ENCODE assay signal across 9 cellular contexts in the genomic region with DNA sequence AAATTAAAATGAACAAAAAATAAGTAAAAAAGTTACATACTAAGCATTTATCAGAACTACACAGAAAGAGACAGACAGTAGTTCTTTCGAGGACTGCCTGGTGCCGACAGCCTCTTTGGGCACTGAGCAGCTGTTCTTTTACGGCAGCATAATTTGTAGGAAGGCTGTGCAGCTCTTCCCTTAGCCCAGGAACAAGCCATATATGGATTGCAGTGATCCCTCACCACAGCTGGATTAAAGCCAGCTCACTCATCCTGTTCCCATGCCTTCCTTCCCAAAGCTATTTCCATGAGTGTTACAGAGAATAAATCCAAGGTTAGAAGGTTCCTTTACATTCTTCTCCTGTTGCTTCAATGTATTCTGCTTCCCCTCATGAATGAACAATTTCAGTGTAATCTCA.
DNase-seq lines count a peak whose midpoint lies in the region; ATAC-seq and TF ChIP-seq lines count a peak whose summit lies in the region.
"Had no signal": no experiment of that assay in that cellular context is flagged by ENCODE, and none has a peak within 500 bp of the region (broad histone marks: within the 10 kb centered on the region; RNA-seq: fewer than 3 reads in every experiment).

No MANE protein-coding gene starts in this region.

- no peak overlapping the region for H3K4me3 Mint-ChIP-seq in WTC11
- H3K4me3 Mint-ChIP-seq: activated naive CD8-positive, alpha-beta T cell treated with anti-CD3 and anti-CD28 coated beads, Interleukin-2, amount 10 ng/mL, durations not matched to agents 7 days and 5 days had no signal

- DNase-seq in AG09319 (ENCODE audit: extremely low read depth, low read depth), result peak; percentile 86
- peak; percentile 55 for DNase-seq in NCI-H1694 treated with DMSO at 0.1 percent for 48 hours (lab: John Stamatoyannopoulos, UW)
- DNase-seq in choroid plexus epithelial cell (ENCODE audit: low read depth), result peak; percentile 92
- DNase-seq in mucosa of gallbladder (ENCODE audit: low spot score), result peak; percentile 34
- no peak for DNase-seq in SKM-1 (lab: John Stamatoyannopoulos, UW; ENCODE audit: unreplicated experiment)
- no peak for DNase-seq in WTC11 (ENCODE audit: low spot score)
- no peak for DNase-seq in NOMO-1 treated with DMSO at 0.1 percent for 48 hours (lab: John Stamatoyannopoulos, UW; ENCODE audit: unreplicated experiment)
- DNase-seq: activated naive CD8-positive, alpha-beta T cell treated with anti-CD3 and anti-CD28 coated beads, Interleukin-2, amount 10 ng/mL, durations not matched to agents 7 days and 5 days had no signal

- H3K9me3 Mint-ChIP-seq in WTC11, result no peaks in the 10 kb centered on the region
- H3K9me3 Mint-ChIP-seq: activated naive CD8-positive, alpha-beta T cell treated with anti-CD3 and anti-CD28 coated beads, Interleukin-2, amount 10 ng/mL, durations not matched to agents 7 days and 5 days had no signal

- peaks cover 9% of the 10 kb centered on the region; the same call in 1 of the 2 replicates for H3K4me1 Mint-ChIP-seq in WTC11

- ATAC-seq in GM21381 (IDR thresholded peaks at IDR 0.05; ENCODE audit: unreplicated experiment), result no peak
- ATAC-seq in WTC11, result no peak

- TF ChIP-seq CTCF in AG09319 (IDR thresholded peaks at IDR 0.05; ENCODE audit: low read depth, low read length) (no peak), choroid plexus epithelial cell (conservative IDR thresholded peaks at IDR 0.05; ENCODE audit: low read depth, low read length) (no peak), WTC11 (IDR thresholded peaks at IDR 0.05) (no peak)

- H3K36me3 Mint-ChIP-seq in WTC11, result no peaks in the 10 kb centered on the region

- H3K27me3 Mint-ChIP-seq in WTC11 (ENCODE audit: low read depth), result no peaks in the 10 kb centered on the region
- H3K27me3 Mint-ChIP-seq: activated naive CD8-positive, alpha-beta T cell treated with anti-CD3 and anti-CD28 coated beads, Interleukin-2, amount 10 ng/mL, durations not matched to agents 7 days and 5 days had no signal

- H3K27ac Mint-ChIP-seq in WTC11, result no peak overlapping the region
- H3K27ac Mint-ChIP-seq: activated naive CD8-positive, alpha-beta T cell treated with anti-CD3 and anti-CD28 coated beads, Interleukin-2, amount 10 ng/mL, durations not matched to agents 7 days and 5 days had no signal

- no peak overlapping the region for H3K4me3 ChIP-seq in choroid plexus epithelial cell (ENCODE audit: low read depth, low read length)

- POLR2A ChIA-PET in WTC11 (lab: Charles Lee), result no interaction called here

- CTCF ChIA-PET in WTC11 (lab: Charles Lee), result no interaction called here

TF ChIP-seq in WTC11, 78 proteins besides CTCF, POLR2A, EP300 and RAD21:
- TF ChIP-seq USF2 (CRISPR knock-in tag; IDR thresholded peaks at IDR 0.05), result no peak
- TF ChIP-seq, protein P1, sequence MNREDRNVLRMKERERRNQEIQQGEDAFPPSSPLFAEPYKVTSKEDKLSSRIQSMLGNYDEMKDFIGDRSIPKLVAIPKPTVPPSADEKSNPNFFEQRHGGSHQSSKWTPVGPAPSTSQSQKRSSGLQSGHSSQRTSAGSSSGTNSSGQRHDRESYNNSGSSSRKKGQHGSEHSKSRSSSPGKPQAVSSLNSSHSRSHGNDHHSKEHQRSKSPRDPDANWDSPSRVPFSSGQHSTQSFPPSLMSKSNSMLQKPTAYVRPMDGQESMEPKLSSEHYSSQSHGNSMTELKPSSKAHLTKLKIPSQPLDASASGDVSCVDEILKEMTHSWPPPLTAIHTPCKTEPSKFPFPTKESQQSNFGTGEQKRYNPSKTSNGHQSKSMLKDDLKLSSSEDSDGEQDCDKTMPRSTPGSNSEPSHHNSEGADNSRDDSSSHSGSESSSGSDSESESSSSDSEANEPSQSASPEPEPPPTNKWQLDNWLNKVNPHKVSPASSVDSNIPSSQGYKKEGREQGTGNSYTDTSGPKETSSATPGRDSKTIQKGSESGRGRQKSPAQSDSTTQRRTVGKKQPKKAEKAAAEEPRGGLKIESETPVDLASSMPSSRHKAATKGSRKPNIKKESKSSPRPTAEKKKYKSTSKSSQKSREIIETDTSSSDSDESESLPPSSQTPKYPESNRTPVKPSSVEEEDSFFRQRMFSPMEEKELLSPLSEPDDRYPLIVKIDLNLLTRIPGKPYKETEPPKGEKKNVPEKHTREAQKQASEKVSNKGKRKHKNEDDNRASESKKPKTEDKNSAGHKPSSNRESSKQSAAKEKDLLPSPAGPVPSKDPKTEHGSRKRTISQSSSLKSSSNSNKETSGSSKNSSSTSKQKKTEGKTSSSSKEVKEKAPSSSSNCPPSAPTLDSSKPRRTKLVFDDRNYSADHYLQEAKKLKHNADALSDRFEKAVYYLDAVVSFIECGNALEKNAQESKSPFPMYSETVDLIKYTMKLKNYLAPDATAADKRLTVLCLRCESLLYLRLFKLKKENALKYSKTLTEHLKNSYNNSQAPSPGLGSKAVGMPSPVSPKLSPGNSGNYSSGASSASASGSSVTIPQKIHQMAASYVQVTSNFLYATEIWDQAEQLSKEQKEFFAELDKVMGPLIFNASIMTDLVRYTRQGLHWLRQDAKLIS (CRISPR knock-in tag; IDR thresholded peaks at IDR 0.05; ENCODE audit: borderline replicate concordance), result no peak
TF ChIP-seq in WTC11: peak in this region for 0.

Comparison
In these comparisons a context has a peak if more than half of its experiments do, and no peak if none do; other contexts are left out.
1. DNase-seq: peak in AG09319 (single experiment), NCI-H1694 treated with DMSO at 0.1 percent for 48 hours (single experiment), choroid plexus epithelial cell (single experiment) and mucosa of gallbladder (single experiment); none in SKM-1 (single experiment), WTC11 (single experiment) and NOMO-1 treated with DMSO at 0.1 percent for 48 hours (single experiment).